36 cellular contexts compared by ENCODE assay signal in genomic region chr5:1229822-1230221, GRCh38. TPM values are rescaled to one million over a fixed set of nuclear protein-coding genes. Genes with fewer than 3 reads are reported as not detected.
"Had no signal": no experiment of that assay in that cellular context is flagged by ENCODE, and none has a peak within 500 bp of the region (broad histone marks: within the 10 kb centered on the region; RNA-seq: fewer than 3 reads in every experiment).

No MANE protein-coding gene starts in this region.

- H3K27me3 Mint-ChIP-seq: activated naive CD4-positive, alpha-beta T cell treated with anti-CD3 and anti-CD28 coated beads, Interleukin-2, amount 50 U/mL, for 24 hours had no signal

- H3K36me3 ChIP-seq: esophagus muscularis mucosa, heart right ventricle, pancreas, prostate gland, suprapubic skin, tibial artery, upper lobe of right lung had no signal

- H3K27ac Mint-ChIP-seq: activated CD8-positive, alpha-beta T cell treated with anti-CD3 and anti-CD28 coated beads for 36 hours; activated naive CD4-positive, alpha-beta T cell treated with anti-CD3 and anti-CD28 coated beads, Interleukin-2, amount 50 U/mL, for 24 hours; activated T-helper 17 cell treated with anti-CD3 and anti-CD28 coated beads, Interleukin-2, amount 50 U/mL, for 72 hours; dendritic cell treated with granulocyte-macrophage colony-stimulating factor and Interleukin-4, amounts not matched to agents 40 ng/mL and 50 ng/mL, for 4 days; endodermal cell; nephron; T-helper 17 cell had no signal

- H3K4me1 Mint-ChIP-seq: activated T-helper 17 cell treated with anti-CD3 and anti-CD28 coated beads, Interleukin-2, amount 50 U/mL, for 72 hours; endodermal cell; T-helper 17 cell had no signal

- H3K27me3 ChIP-seq: pancreas, upper lobe of right lung had no signal

- H3K9me3 Mint-ChIP-seq: activated CD8-positive, alpha-beta T cell treated with anti-CD3 and anti-CD28 coated beads for 36 hours; activated naive CD4-positive, alpha-beta T cell treated with anti-CD3 and anti-CD28 coated beads, Interleukin-2, amount 50 U/mL, for 24 hours; activated T-cell treated with anti-CD3 and anti-CD28 coated beads, Interleukin-2, amount 50 U/mL, for 4 hours; activated T-helper 17 cell treated with anti-CD3 and anti-CD28 coated beads, Interleukin-2, amount 50 U/mL, for 72 hours; central memory CD8-positive, alpha-beta T cell; dendritic cell treated with granulocyte-macrophage colony-stimulating factor and Interleukin-4, amounts not matched to agents 40 ng/mL and 50 ng/mL, for 4 days; endodermal cell; nephron had no signal

- ATAC-seq: activated T-cell treated with anti-CD3 and anti-CD28 coated beads, Interleukin-2, amount 50 U/mL, for 4 hours; activated T-helper 17 cell treated with anti-CD3 and anti-CD28 coated beads, Interleukin-2, amount 50 U/mL, for 72 hours; left ventricle myocardium superior; mucosa of descending colon; pancreas; sciatic nerve; T-helper 17 cell; upper lobe of right lung had no signal

- H3K27ac ChIP-seq: esophagus muscularis mucosa, heart right ventricle, pancreas, prostate gland, skin epidermis, suprapubic skin, tibial artery, upper lobe of right lung had no signal

- H3K9me3 ChIP-seq: mucosa of descending colon, pancreas, prostate gland, upper lobe of right lung had no signal

- FAIRE-seq: bronchial epithelial cell, islet of Langerhans, pancreas had no signal

- H3K4me3 Mint-ChIP-seq: activated CD8-positive, alpha-beta T cell treated with anti-CD3 and anti-CD28 coated beads for 36 hours; activated naive CD4-positive, alpha-beta T cell treated with anti-CD3 and anti-CD28 coated beads, Interleukin-2, amount 50 U/mL, for 24 hours; activated T-cell treated with anti-CD3 and anti-CD28 coated beads, Interleukin-2, amount 50 U/mL, for 4 hours; activated T-helper 17 cell treated with anti-CD3 and anti-CD28 coated beads, Interleukin-2, amount 50 U/mL, for 72 hours; central memory CD8-positive, alpha-beta T cell; dendritic cell treated with granulocyte-macrophage colony-stimulating factor and Interleukin-4, amounts not matched to agents 40 ng/mL and 50 ng/mL, for 4 days; endodermal cell; nephron; T-helper 17 cell had no signal

- H3K36me3 Mint-ChIP-seq: activated naive CD4-positive, alpha-beta T cell treated with anti-CD3 and anti-CD28 coated beads, Interleukin-2, amount 50 U/mL, for 24 hours had no signal

- H3K4me1 ChIP-seq: esophagus muscularis mucosa, heart right ventricle, pancreas, prostate gland, suprapubic skin, tibial artery, upper lobe of right lung had no signal

- H3K4me3 ChIP-seq: esophagus muscularis mucosa, heart right ventricle, mucosa of descending colon, pancreas, prostate gland, skin epidermis, suprapubic skin, tibial artery, upper lobe of right lung had no signal

- DNase-seq: activated CD4-positive, alpha-beta T cell treated with anti-CD3 and anti-CD28 coated beads for 1 hour; activated CD4-positive, alpha-beta T cell treated with anti-CD3 and anti-CD28 coated beads, Interleukin-2, amount 50 U/mL, for 1 hour; activated CD8-positive, alpha-beta T cell treated with anti-CD3 and anti-CD28 coated beads for 36 hours; activated gamma-delta T cell treated with Interleukin-2 at 50 U/mL for 16 hours; activated T-cell treated with anti-CD3 and anti-CD28 coated beads, Interleukin-2, amount 50 U/mL, for 4 hours; anterior cingulate cortex; endodermal cell; foreskin melanocyte; heart right ventricle; left ventricle myocardium superior; mucosa of descending colon; nucleus accumbens; pancreas; retina; stimulated activated CD4-positive, alpha-beta T cell treated with anti-CD3 and anti-CD28 coated beads, Interleukin-12 subunit alpha, Interleukin-12 subunit beta, amount 100 ng/mL, for 4 hours; stimulated activated CD4-positive, alpha-beta T cell treated with anti-CD3 and anti-CD28 coated beads, Interleukin-4, amount 100 ng/mL, for 1 hour; T-helper 17 cell; tibial artery; upper lobe of right lung had no signal

RNA-seq across cellular contexts. Expression of gene SLC6A18, which starts 4.6 kb away (rescaled TPM):
- total RNA-seq: activated CD8-positive, alpha-beta T cell treated with anti-CD3 and anti-CD28 coated beads for 36 hours; activated T-cell treated with anti-CD3 and anti-CD28 coated beads, Interleukin-2, amount 50 U/mL, for 4 hours; activated T-helper 17 cell treated with anti-CD3 and anti-CD28 coated beads, Interleukin-2, amount 50 U/mL, for 72 hours; bronchial epithelial cell; endodermal cell; esophagus muscularis mucosa; glomerular endothelial cell; heart right ventricle; left ventricle myocardium superior; lung microvascular endothelial cell; mesenteric fat pad; myocyte; pancreas; prostate gland; sciatic nerve; suprapubic skin; T-helper 17 cell; upper lobe of right lung had no signal
- polyA plus RNA-seq: adipose tissue, heart right ventricle had no signal

RNA-seq across cellular contexts. Expression of gene SLC6A19, which starts 28.4 kb away (rescaled TPM):
- total RNA-seq: activated CD8-positive, alpha-beta T cell treated with anti-CD3 and anti-CD28 coated beads for 36 hours; activated T-helper 17 cell treated with anti-CD3 and anti-CD28 coated beads, Interleukin-2, amount 50 U/mL, for 72 hours; bronchial epithelial cell; esophagus muscularis mucosa; glomerular endothelial cell; left ventricle myocardium superior; lung microvascular endothelial cell; myocyte; T-helper 17 cell; upper lobe of right lung had no signal
- polyA plus RNA-seq: heart right ventricle had no signal
